20 cellular contexts compared by ENCODE assay signal in the genomic region with DNA sequence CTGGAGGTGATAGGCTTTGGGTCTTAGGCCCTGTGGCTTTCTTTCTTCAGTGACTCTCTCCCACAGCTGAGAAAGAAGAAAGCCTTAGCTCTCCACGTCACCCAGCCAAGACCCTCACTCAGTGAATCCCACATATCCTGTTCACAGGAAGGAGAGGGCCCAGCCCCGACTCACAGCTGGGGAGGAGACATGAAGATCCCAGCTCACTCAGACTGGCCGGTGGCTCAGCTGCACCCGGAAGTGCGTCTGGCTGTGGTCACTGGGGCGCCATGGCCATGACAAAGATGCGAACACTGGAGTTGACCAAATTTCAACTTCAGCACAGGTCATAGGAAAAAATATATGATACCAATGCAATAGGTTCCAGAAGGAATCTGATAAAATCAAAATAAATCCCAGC. TPM values are rescaled to one million over a fixed set of nuclear protein-coding genes. Genes with fewer than 3 reads are reported as not detected.
"Had no signal": no experiment of that assay in that cellular context is flagged by ENCODE, and none has a peak within 500 bp of the region (broad histone marks: within the 10 kb centered on the region; RNA-seq: fewer than 3 reads in every experiment).

No MANE protein-coding gene starts in this region.

- H3K27me3 ChIP-seq: neutrophil, uterus had no signal

- DNase-seq: caudate nucleus; cortex of kidney; effector memory CD4-positive, alpha-beta T cell; heart right ventricle; hypothalamus; midbrain; nephron progenitor cell; right cardiac atrium; stimulated activated CD4-positive, alpha-beta T cell treated with anti-CD3 and anti-CD28 coated beads, Interleukin-12 subunit alpha, Interleukin-12 subunit beta, amount 100 ng/mL, for 4 hours; stimulated activated naive CD4-positive, alpha-beta T cell; uterus had no signal

- H3K27ac ChIP-seq: dorsolateral prefrontal cortex, heart right ventricle, neutrophil, uterus had no signal

- H3K9me3 ChIP-seq: neutrophil, uterus had no signal

- ATAC-seq: heart right ventricle, left lobe of liver, right cardiac atrium had no signal

- H3K4me3 ChIP-seq: dorsolateral prefrontal cortex, heart right ventricle, uterus had no signal

- H3K36me3 ChIP-seq: heart right ventricle, neutrophil, uterus had no signal

- H3K4me1 ChIP-seq: heart right ventricle, uterus had no signal

- FAIRE-seq: endometrium, frontal cortex, islet of Langerhans had no signal

RNA-seq across cellular contexts. Expression of gene DLK1, which starts 14.2 kb away (rescaled TPM):
- total RNA-seq: fibroblast of lung, frontal cortex, glomerular endothelial cell, lower leg skin, right cardiac atrium had no signal
- polyA plus RNA-seq: fibroblast of lung had no signal
